1 cellular context compared by ENCODE assay signal in the genomic region with DNA sequence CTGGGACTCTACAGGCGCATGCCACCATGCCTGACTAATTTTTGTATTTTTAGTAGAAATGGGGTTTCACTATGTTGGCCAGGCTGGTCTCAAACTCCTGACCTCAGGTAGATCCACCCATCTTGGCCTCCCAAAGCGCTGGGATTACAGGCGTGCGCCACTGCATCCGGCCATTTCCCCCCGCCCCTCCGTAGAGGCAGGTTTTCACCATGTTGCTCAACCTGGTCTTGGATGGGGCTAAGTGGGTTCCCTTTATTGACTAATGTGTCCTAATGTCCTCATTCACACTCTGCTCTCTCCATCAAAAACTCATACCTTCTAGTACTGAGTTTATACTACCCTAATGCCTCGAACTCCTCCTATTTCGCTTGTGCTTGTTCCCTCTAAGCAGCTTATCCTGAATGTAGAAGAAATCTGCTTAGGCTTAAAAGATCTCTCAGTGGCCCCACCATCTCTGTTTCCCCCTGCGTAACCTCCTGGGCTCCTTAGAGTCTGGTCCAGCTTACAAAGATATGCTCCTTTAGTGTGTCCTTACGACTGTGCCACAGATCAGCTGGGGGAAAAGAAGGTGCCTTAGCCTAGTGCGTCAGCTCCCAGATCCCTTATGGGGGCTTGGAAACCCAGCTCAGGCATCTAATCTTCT.
TF ChIP-seq lines count a peak whose summit lies in the region.

No MANE protein-coding gene starts in this region.

TF ChIP-seq in HCT116, 20 proteins besides CTCF, POLR2A, EP300 and RAD21 (continued from another document):
- TF ChIP-seq YY1 (IDR thresholded peaks at IDR 0.05; ENCODE audit: extremely low read depth, insufficient replicate concordance, low read depth, low read length) (no peak), ZNF274 (IDR thresholded peaks at IDR 0.05; ENCODE audit: low read depth, low read length) (no peak), TCF7L2 (IDR thresholded peaks at IDR 0.05; ENCODE audit: borderline replicate concordance, extremely low read depth, insufficient read depth, insufficient read length) (no peak), ZFX (IDR thresholded peaks at IDR 0.05) (no peak)
- TF ChIP-seq, protein P1, sequence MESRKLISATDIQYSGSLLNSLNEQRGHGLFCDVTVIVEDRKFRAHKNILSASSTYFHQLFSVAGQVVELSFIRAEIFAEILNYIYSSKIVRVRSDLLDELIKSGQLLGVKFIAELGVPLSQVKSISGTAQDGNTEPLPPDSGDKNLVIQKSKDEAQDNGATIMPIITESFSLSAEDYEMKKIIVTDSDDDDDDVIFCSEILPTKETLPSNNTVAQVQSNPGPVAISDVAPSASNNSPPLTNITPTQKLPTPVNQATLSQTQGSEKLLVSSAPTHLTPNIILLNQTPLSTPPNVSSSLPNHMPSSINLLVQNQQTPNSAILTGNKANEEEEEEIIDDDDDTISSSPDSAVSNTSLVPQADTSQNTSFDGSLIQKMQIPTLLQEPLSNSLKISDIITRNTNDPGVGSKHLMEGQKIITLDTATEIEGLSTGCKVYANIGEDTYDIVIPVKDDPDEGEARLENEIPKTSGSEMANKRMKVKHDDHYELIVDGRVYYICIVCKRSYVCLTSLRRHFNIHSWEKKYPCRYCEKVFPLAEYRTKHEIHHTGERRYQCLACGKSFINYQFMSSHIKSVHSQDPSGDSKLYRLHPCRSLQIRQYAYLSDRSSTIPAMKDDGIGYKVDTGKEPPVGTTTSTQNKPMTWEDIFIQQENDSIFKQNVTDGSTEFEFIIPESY (IDR thresholded peaks at IDR 0.05; ENCODE audit: extremely low read depth, insufficient replicate concordance, low read length): no peak
